8 cellular contexts compared by ENCODE assay signal in the genomic region with DNA sequence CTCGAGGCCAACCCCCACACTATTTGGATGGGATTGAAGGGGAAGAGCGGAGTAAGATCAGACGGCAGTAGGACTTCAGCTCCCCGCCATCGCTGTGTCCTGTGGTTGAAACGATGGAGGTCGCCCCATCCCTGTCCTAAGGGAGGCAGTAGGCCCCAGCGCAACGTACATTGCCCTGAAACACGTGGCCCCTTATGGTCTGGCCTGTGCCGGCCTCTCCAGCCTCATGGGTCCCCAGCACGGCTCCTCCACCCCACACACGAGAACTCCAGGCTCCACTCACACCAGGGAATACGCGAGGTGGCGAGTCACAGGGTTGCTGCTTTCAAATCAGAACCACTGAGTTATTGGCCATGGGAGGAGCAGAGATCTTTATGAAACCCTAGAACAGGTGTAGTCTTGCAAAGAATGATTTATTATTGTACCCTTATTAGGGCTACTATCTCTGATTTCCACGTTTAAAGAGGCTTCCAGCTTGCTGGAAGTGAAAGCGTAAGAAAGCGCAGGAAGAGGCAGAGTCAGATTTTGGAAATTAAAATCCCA. TPM values are rescaled to one million over a fixed set of nuclear protein-coding genes. Genes with fewer than 3 reads are reported as not detected.
DNase-seq lines count a peak whose midpoint lies in the region; ATAC-seq and TF ChIP-seq lines count a peak whose summit lies in the region.

No MANE protein-coding gene starts in this region.

- H3K27ac ChIP-seq in KMS-11 (no peak overlapping the region), colonic mucosa (peak overlapping the region; percentile 77)
- peak overlapping the region; percentile 71 for H3K27ac ChIP-seq in naive thymus-derived CD4-positive, alpha-beta T cell (ENCODE audit: low read depth, low read length)

- H3K27me3 Mint-ChIP-seq in naive thymus-derived CD4-positive, alpha-beta T cell: no peaks in the 10 kb centered on the region

- peaks cover 4 to 10% (median 9%) of the 10 kb centered on the region in 5 donors for H3K36me3 Mint-ChIP-seq in naive thymus-derived CD4-positive, alpha-beta T cell

- H2AFZ ChIP-seq in KMS-11 (ENCODE audit: low read depth): peak overlapping the region; percentile 69

- CTCF ChIA-PET in naive thymus-derived CD4-positive, alpha-beta T cell (lab: Charles Lee): interaction anchor here (0.6 to 3.3 kb wide), 23 partner anchors 10 to 290 kb away, joined by 3 to 26 read pairs (median 5); a partner anchor contains a TSS

- H3K4me3 Mint-ChIP-seq in naive thymus-derived CD4-positive, alpha-beta T cell: no peak overlapping the region

- H3K36me3 ChIP-seq in KMS-11 (ENCODE audit: insufficient read depth): no peaks in the 10 kb centered on the region; the same call in 1 of the 2 replicates
- no peaks in the 10 kb centered on the region for H3K36me3 ChIP-seq in colonic mucosa
- peaks cover 0 to 12% (median 4%) of the 10 kb centered on the region in 3 experiments for H3K36me3 ChIP-seq in naive thymus-derived CD4-positive, alpha-beta T cell (ENCODE audit: control insufficient read depth in 2 of 3, insufficient read depth in 3 of 3, low read length in 3 of 3)

- H3K4me2 ChIP-seq in KMS-11: peak overlapping the region; percentile 17; the same call in 1 of the 2 replicates

- DNase-seq in activated CD4-positive, CD25-positive, alpha-beta regulatory T cell treated with anti-CD3 and anti-CD28 coated beads, Interleukin-2, amount 50 U/mL, for 72 hours: no peak
- DNase-seq in colonic mucosa (no peak), cortex of kidney (lab: John Stamatoyannopoulos, UW) (no peak)
- no peak for DNase-seq in naive thymus-derived CD4-positive, alpha-beta T cell

- peaks cover 16 to 31% (median 24%) of the 10 kb centered on the region in 7 donors for H3K4me1 Mint-ChIP-seq in naive thymus-derived CD4-positive, alpha-beta T cell

- 0 out of 2 replicates have a peak, but pooled peaks have one; percentile 53 for TF ChIP-seq CTCF in KMS-11 (conservative IDR thresholded peaks at IDR 0.05; ENCODE audit: low read depth, low read length)
- peak; percentile 13 for TF ChIP-seq CTCF in colonic mucosa (IDR thresholded peaks at IDR 0.05)

- H3K79me2 ChIP-seq in KMS-11 (ENCODE audit: insufficient read depth, low read depth): peaks cover 28% of the 10 kb centered on the region

- H3K9me3 ChIP-seq in colonic mucosa: no peaks in the 10 kb centered on the region
- no peaks in the 10 kb centered on the region for H3K9me3 ChIP-seq in naive thymus-derived CD4-positive, alpha-beta T cell (ENCODE audit: control insufficient read depth in 2 of 3, low read length in 3 of 3)

- intact Hi-C loops in colonic mucosa (cut with DNase I): loop anchor here (10.0 kb wide), 1 partner anchor 194 kb away; no protein-coding TSS in a partner anchor
- intact Hi-C loops in naive thymus-derived CD4-positive, alpha-beta T cell (cut with micrococcal nuclease): loop anchor here (1.0 to 2.0 kb wide), 22 partner anchors 12 to 526 kb away; a partner anchor contains a TSS

- H3K27ac Mint-ChIP-seq in naive thymus-derived CD4-positive, alpha-beta T cell: no peak overlapping the region

- H3K27me3 ChIP-seq in KMS-11 (ENCODE audit: insufficient read depth, low read depth): no peaks in the 10 kb centered on the region
- no peaks in the 10 kb centered on the region for H3K27me3 ChIP-seq in colonic mucosa
- no peaks in the 10 kb centered on the region for H3K27me3 ChIP-seq in naive thymus-derived CD4-positive, alpha-beta T cell (ENCODE audit: control insufficient read depth in 2 of 2, insufficient read depth in 2 of 2, low read length in 2 of 2)

- H3K4me3 ChIP-seq in KMS-11 (IDR thresholded peaks at IDR 0.05; ENCODE audit: insufficient read depth, low read depth, low read length) (no peak overlapping the region), colonic mucosa (peak overlapping the region; percentile 46)
- no peak overlapping the region for H3K4me3 ChIP-seq in naive thymus-derived CD4-positive, alpha-beta T cell (ENCODE audit: low read length)

- H3K4me1 ChIP-seq in KMS-11 (ENCODE audit: low read depth, poor library complexity, severe bottlenecking): peaks cover 19% of the 10 kb centered on the region
- H3K4me1 ChIP-seq in colonic mucosa: peaks cover 3% of the 10 kb centered on the region
- peaks cover 16 to 19% of the 10 kb centered on the region in 2 donors for H3K4me1 ChIP-seq in naive thymus-derived CD4-positive, alpha-beta T cell (ENCODE audit: control insufficient read depth in 2 of 2, insufficient read depth in 2 of 2, low read length in 2 of 2)

- H4K20me1 ChIP-seq in KMS-11 (ENCODE audit: insufficient read depth): no peaks in the 10 kb centered on the region

- H3K9ac ChIP-seq in KMS-11 (no peak overlapping the region), colonic mucosa (ENCODE audit: low read depth in 2 of 2, low read length in 2 of 2) (peak overlapping the region; percentile 20 to 91)

- POLR2A ChIA-PET in naive thymus-derived CD4-positive, alpha-beta T cell (lab: Charles Lee): interaction anchor here (0.5 to 6.1 kb wide), 38 partner anchors 13 to 1874 kb away, joined by 3 to 82 read pairs (median 5); a partner anchor contains a TSS

- peak; percentile 3 to 6 for ATAC-seq in activated CD4-positive, CD25-positive, alpha-beta regulatory T cell treated with anti-CD3 and anti-CD28 coated beads, Interleukin-2, amount 50 U/mL, for 24 hours
- peak; percentile 6 for ATAC-seq in naive thymus-derived CD4-positive, alpha-beta T cell
- no peak for ATAC-seq in GM18870 (IDR thresholded peaks at IDR 0.05; ENCODE audit: unreplicated experiment)
- ATAC-seq in GM19023 (IDR thresholded peaks at IDR 0.05; ENCODE audit: unreplicated experiment): no peak

- H3K9me3 Mint-ChIP-seq in naive thymus-derived CD4-positive, alpha-beta T cell: peaks cover 0 to 2% (median 0%) of the 10 kb centered on the region in 11 donors

RNA-seq across cellular contexts. Expression of a gene that starts 0.7 kb away (rescaled TPM):
- total RNA-seq in colonic mucosa: 100 to 1,000 TPM in 1 of 2 donors, 10 to 100 TPM in 1; 80.9 to 153 TPM
- 10 to 100 TPM; 11.6 to 74.1 (median 13.8) TPM for total RNA-seq in naive thymus-derived CD4-positive, alpha-beta T cell
- polyA plus RNA-seq in naive thymus-derived CD4-positive, alpha-beta T cell: 10 to 100 TPM; 75.0 to 81.1 TPM

RNA-seq across cellular contexts. Expression of a gene that starts 15.2 kb away (rescaled TPM):
- 100 to 1,000 TPM in 1 of 2 donors, 10 to 100 TPM in 1; 93.3 to 156 TPM for total RNA-seq in colonic mucosa
- 10 to 100 TPM; 20.9 to 69.6 (median 47.1) TPM for total RNA-seq in naive thymus-derived CD4-positive, alpha-beta T cell
- polyA plus RNA-seq in naive thymus-derived CD4-positive, alpha-beta T cell: 10 to 100 TPM; 61.2 to 83.9 TPM

RNA-seq across cellular contexts. Expression of a gene that starts 23.1 kb away (rescaled TPM):
- 1 to 10 TPM; 3.5 to 6.5 TPM for total RNA-seq in colonic mucosa
- total RNA-seq in naive thymus-derived CD4-positive, alpha-beta T cell: 1 to 10 TPM; 1.2 to 9.0 (median 4.5) TPM
- polyA plus RNA-seq in naive thymus-derived CD4-positive, alpha-beta T cell: 1 to 10 TPM; 3.1 to 9.4 TPM

RNA-seq across cellular contexts. Expression of a gene that starts 35.3 kb away (rescaled TPM):
- total RNA-seq in colonic mucosa: 1 to 10 TPM; 6.5 to 6.8 TPM
- total RNA-seq in naive thymus-derived CD4-positive, alpha-beta T cell: 10 to 100 TPM in 3 of 5 experiments, 1 to 10 TPM in 2; 6.0 to 16.0 (median 15.6) TPM
- 10 to 100 TPM in 1 of 2 donors, 1 to 10 TPM in 1; 6.0 to 10.9 TPM for polyA plus RNA-seq in naive thymus-derived CD4-positive, alpha-beta T cell

RNA-seq across cellular contexts. Expression of a gene that starts 42.0 kb away (rescaled TPM):
- 1 to 10 TPM; 3.4 to 4.8 TPM for total RNA-seq in colonic mucosa
- total RNA-seq in naive thymus-derived CD4-positive, alpha-beta T cell: 100 to 1,000 TPM; 258 to 629 (median 436) TPM
- 100 to 1,000 TPM; 110 to 135 TPM for polyA plus RNA-seq in naive thymus-derived CD4-positive, alpha-beta T cell

Comparison
In these comparisons a context has a peak if more than half of its experiments do, and no peak if none do; other contexts are left out.
1. ATAC-seq: peak in activated CD4-positive, CD25-positive, alpha-beta regulatory T cell treated with anti-CD3 and anti-CD28 coated beads, Interleukin-2, amount 50 U/mL, for 24 hours (2 of 2) and naive thymus-derived CD4-positive, alpha-beta T cell (single experiment); none in GM18870 (single experiment) and GM19023 (single experiment).